Comparison of ENCODE assay signal across 16 cellular contexts in the genomic region with DNA sequence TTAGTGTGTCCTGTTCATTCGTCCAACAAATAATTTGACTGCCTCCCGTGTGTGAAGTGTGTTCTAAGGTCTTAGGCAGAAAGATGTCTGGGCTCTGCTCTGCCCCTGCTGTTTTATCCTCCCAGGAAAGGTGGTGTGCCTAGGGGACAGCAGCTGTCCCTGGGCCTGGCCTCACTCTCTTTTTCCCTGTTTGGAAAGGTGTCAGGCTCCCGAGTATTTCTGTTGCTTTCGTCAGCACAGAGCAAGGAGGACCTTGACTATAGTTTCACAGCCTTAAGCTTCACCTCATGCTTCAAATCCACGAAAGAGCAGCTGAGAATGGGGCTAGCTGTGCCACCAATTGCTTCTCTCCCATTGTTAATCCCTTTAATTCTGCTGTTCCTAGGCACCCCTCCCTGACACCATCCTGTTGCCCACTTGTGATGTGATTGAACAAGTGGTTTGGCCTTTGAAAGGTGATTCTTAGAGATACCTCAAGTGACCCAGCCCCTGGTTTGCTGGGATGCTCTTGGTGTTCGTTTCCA.
"Had no signal": no experiment of that assay in that cellular context is flagged by ENCODE, and none has a peak within 500 bp of the region (broad histone marks: within the 10 kb centered on the region; RNA-seq: fewer than 3 reads in every experiment).

No MANE protein-coding gene starts in this region.

- H3K36me3 ChIP-seq: thyroid gland, uterus had no signal

- DNase-seq: activated CD4-positive, alpha-beta T cell treated with anti-CD3 and anti-CD28 coated beads, Interleukin-2, amount 10 ng/mL, durations not matched to agents 7 days and 5 days; activated CD4-positive, CD25-positive, alpha-beta regulatory T cell; body of pancreas; cerebellar nuclear complex; immature natural killer cell; left cardiac atrium; stimulated activated CD4-positive, alpha-beta T cell treated with anti-CD3 and anti-CD28 coated beads, Interleukin-4, amount 100 ng/mL, for 1 hour; stimulated activated CD8-positive, alpha-beta memory T cell treated with anti-CD3 and anti-CD28 coated beads, Interleukin-4, amount 100 ng/mL, for 48 hours; stimulated activated naive CD8-positive, alpha-beta T cell treated with anti-CD3 and anti-CD28 coated beads, Interleukin-15, amount 100 ng/mL, for 72 hours; T-helper 2 cell; thyroid gland; uterus had no signal

- H3K27me3 ChIP-seq: body of pancreas, thyroid gland, uterus had no signal

- H3K27ac Mint-ChIP-seq: activated CD4-positive, alpha-beta T cell treated with anti-CD3 and anti-CD28 coated beads, Interleukin-2, amount 10 ng/mL, durations not matched to agents 7 days and 5 days; activated naive CD4-positive, alpha-beta T cell treated with anti-CD3 and anti-CD28 coated beads, Interleukin-2, amount 50 U/mL, for 24 hours; immature natural killer cell; natural killer cell treated with Interleukin-12 subunit alpha and Interleukin-12 subunit beta and Interleukin-15 and Interleukin-18, amount 100 ng/mL, for 72 hours; stimulated activated naive CD8-positive, alpha-beta T cell treated with anti-CD3 and anti-CD28 coated beads, Interleukin-15, amount 100 ng/mL, for 72 hours had no signal

- H3K4me1 ChIP-seq: body of pancreas, thyroid gland, uterus had no signal

- H3K27me3 Mint-ChIP-seq: activated CD4-positive, alpha-beta T cell treated with anti-CD3 and anti-CD28 coated beads, Interleukin-2, amount 10 ng/mL, durations not matched to agents 7 days and 5 days; activated naive CD4-positive, alpha-beta T cell treated with anti-CD3 and anti-CD28 coated beads, Interleukin-2, amount 50 U/mL, for 24 hours; natural killer cell treated with Interleukin-12 subunit alpha and Interleukin-12 subunit beta and Interleukin-15 and Interleukin-18, amount 100 ng/mL, for 72 hours; stimulated activated naive CD8-positive, alpha-beta T cell treated with anti-CD3 and anti-CD28 coated beads, Interleukin-15, amount 100 ng/mL, for 72 hours had no signal

- H3K9me3 Mint-ChIP-seq: activated CD4-positive, alpha-beta T cell treated with anti-CD3 and anti-CD28 coated beads, Interleukin-2, amount 10 ng/mL, durations not matched to agents 7 days and 5 days; activated naive CD4-positive, alpha-beta T cell treated with anti-CD3 and anti-CD28 coated beads, Interleukin-2, amount 50 U/mL, for 24 hours; immature natural killer cell; natural killer cell treated with Interleukin-12 subunit alpha and Interleukin-12 subunit beta and Interleukin-15 and Interleukin-18, amount 100 ng/mL, for 72 hours; stimulated activated naive CD8-positive, alpha-beta T cell treated with anti-CD3 and anti-CD28 coated beads, Interleukin-15, amount 100 ng/mL, for 72 hours had no signal

- H3K4me1 Mint-ChIP-seq: activated CD4-positive, alpha-beta T cell treated with anti-CD3 and anti-CD28 coated beads, Interleukin-2, amount 10 ng/mL, durations not matched to agents 7 days and 5 days; activated naive CD4-positive, alpha-beta T cell treated with anti-CD3 and anti-CD28 coated beads, Interleukin-2, amount 50 U/mL, for 24 hours; immature natural killer cell; stimulated activated naive CD8-positive, alpha-beta T cell treated with anti-CD3 and anti-CD28 coated beads, Interleukin-15, amount 100 ng/mL, for 72 hours had no signal

- H3K4me3 Mint-ChIP-seq: activated CD4-positive, alpha-beta T cell treated with anti-CD3 and anti-CD28 coated beads, Interleukin-2, amount 10 ng/mL, durations not matched to agents 7 days and 5 days; activated naive CD4-positive, alpha-beta T cell treated with anti-CD3 and anti-CD28 coated beads, Interleukin-2, amount 50 U/mL, for 24 hours; immature natural killer cell; natural killer cell treated with Interleukin-12 subunit alpha and Interleukin-12 subunit beta and Interleukin-15 and Interleukin-18, amount 100 ng/mL, for 72 hours; stimulated activated naive CD8-positive, alpha-beta T cell treated with anti-CD3 and anti-CD28 coated beads, Interleukin-15, amount 100 ng/mL, for 72 hours had no signal

- H3K27ac ChIP-seq: body of pancreas, thyroid gland had no signal

- H3K36me3 Mint-ChIP-seq: natural killer cell treated with Interleukin-12 subunit alpha and Interleukin-12 subunit beta and Interleukin-15 and Interleukin-18, amount 100 ng/mL, for 72 hours had no signal

- ATAC-seq: body of pancreas; esophagus mucosa; left cardiac atrium; natural killer cell treated with Interleukin-12 subunit alpha and Interleukin-12 subunit beta and Interleukin-15 and Interleukin-18, amount 100 ng/mL, for 72 hours; stimulated activated naive CD8-positive, alpha-beta T cell treated with anti-CD3 and anti-CD28 coated beads, Interleukin-15, amount 100 ng/mL, for 72 hours had no signal

- H3K4me3 ChIP-seq: body of pancreas, lung, thyroid gland, uterus had no signal

- H3K9me3 ChIP-seq: body of pancreas, thyroid gland, uterus had no signal
